29 cellular contexts compared by ENCODE assay signal in genomic region chr2:239084007-239084406, GRCh38.
DNase-seq lines count a peak whose midpoint lies in the region; ATAC-seq and TF ChIP-seq lines count a peak whose summit lies in the region.
"Had no signal": no experiment of that assay in that cellular context is flagged by ENCODE, and none has a peak within 500 bp of the region (broad histone marks: within the 10 kb centered on the region; RNA-seq: fewer than 3 reads in every experiment).

No MANE protein-coding gene starts in this region.

- no peak for DNase-seq in neural crest cell (ENCODE audit: low read depth, low spot score)
- no peak for DNase-seq in stimulated activated effector memory CD8-positive, alpha-beta T cell treated with anti-CD3 and anti-CD28 coated beads, Interleukin-12 subunit alpha, Interleukin-12 subunit beta, amount 100 ng/mL, for 72 hours (ENCODE audit: low spot score in 2 of 2)
- DNase-seq in lower leg skin (ENCODE audit: low spot score in 2 of 2), result no peak
- no peak for DNase-seq in kidney tubule cell (ENCODE audit: low spot score)
- DNase-seq: 8988T; ACHN; AML-193; BE2C; C1 segment of cervical spinal cord; Caco-2; Calu3; CD4-positive, alpha-beta T cell; CD4-positive, CD25-positive, alpha-beta regulatory T cell; CD8-positive, alpha-beta memory T cell; COR-L47; DMS 273 treated with DMSO at 0.1 percent for 48 hours; DMS153; DMS53; DMS79; DMS79 treated with DMSO at 0.1 percent for 48 hours; DND-41; EL had no signal

- TF ChIP-seq CTCF in neural crest cell (conservative IDR thresholded peaks at IDR 0.05) (no peak), lower leg skin (IDR thresholded peaks at IDR 0.05) (no peak)

- no peaks in the 10 kb centered on the region for H3K9me3 Mint-ChIP-seq in neural crest cell
- H3K9me3 Mint-ChIP-seq in stimulated activated effector memory CD8-positive, alpha-beta T cell treated with anti-CD3 and anti-CD28 coated beads, Interleukin-12 subunit alpha, Interleukin-12 subunit beta, amount 100 ng/mL, for 72 hours, result no peaks in the 10 kb centered on the region
- H3K9me3 Mint-ChIP-seq: CD4-positive, alpha-beta memory T cell; CD4-positive, alpha-beta T cell; CD8-positive, alpha-beta memory T cell; CD8-positive, alpha-beta T cell had no signal

- TF ChIP-seq POLR2A in lower leg skin (IDR thresholded peaks at IDR 0.05), result no peak

- no peak overlapping the region for H3K4me3 ChIP-seq in lower leg skin (ENCODE audit: low read depth, poor library complexity, severe bottlenecking)
- H3K4me3 ChIP-seq: A549; BLaER1; BLaER1 treated with 17β-estradiol and CSF1 and Interleukin-3, amounts not matched to agents 10 nM and 100 nM had no signal

- H3K27ac Mint-ChIP-seq in neural crest cell (ENCODE audit: unreplicated experiment), result peak overlapping the region; percentile 71
- H3K27ac Mint-ChIP-seq in stimulated activated effector memory CD8-positive, alpha-beta T cell treated with anti-CD3 and anti-CD28 coated beads, Interleukin-12 subunit alpha, Interleukin-12 subunit beta, amount 100 ng/mL, for 72 hours, result peak overlapping the region; percentile 57
- H3K27ac Mint-ChIP-seq: B cell; CD4-positive, alpha-beta T cell; CD8-positive, alpha-beta T cell had no signal

- 95 to 96% methylated on average over 24 of the region's 24 CpGs for WGBS in lower leg skin, 2 donors

- ATAC-seq in stimulated activated effector memory CD8-positive, alpha-beta T cell treated with anti-CD3 and anti-CD28 coated beads, Interleukin-12 subunit alpha, Interleukin-12 subunit beta, amount 100 ng/mL, for 72 hours, result no peak
- ATAC-seq: A549; CD8-positive, alpha-beta T cell had no signal

- peaks cover 4% of the 10 kb centered on the region for H3K36me3 Mint-ChIP-seq in neural crest cell (ENCODE audit: low read depth)
- H3K36me3 Mint-ChIP-seq in stimulated activated effector memory CD8-positive, alpha-beta T cell treated with anti-CD3 and anti-CD28 coated beads, Interleukin-12 subunit alpha, Interleukin-12 subunit beta, amount 100 ng/mL, for 72 hours, result peaks cover 24% of the 10 kb centered on the region

- intact Hi-C loops in lower leg skin (cut with DNase I; ENCODE audit: low total_unique reads), result no loop called here

- H3K4me1 Mint-ChIP-seq in neural crest cell, result peaks cover 28% of the 10 kb centered on the region
- H3K4me1 Mint-ChIP-seq in stimulated activated effector memory CD8-positive, alpha-beta T cell treated with anti-CD3 and anti-CD28 coated beads, Interleukin-12 subunit alpha, Interleukin-12 subunit beta, amount 100 ng/mL, for 72 hours, result peaks cover 6% of the 10 kb centered on the region
- H3K4me1 Mint-ChIP-seq: B cell; CD14-positive monocyte; CD8-positive, alpha-beta memory T cell had no signal

- H3K27me3 Mint-ChIP-seq in neural crest cell (ENCODE audit: low read depth), result no peaks in the 10 kb centered on the region
- H3K27me3 Mint-ChIP-seq: B cell; CD4-positive, alpha-beta memory T cell; CD4-positive, alpha-beta T cell; CD4-positive, CD25-positive, alpha-beta regulatory T cell; CD8-positive, alpha-beta memory T cell had no signal

- no peak overlapping the region for H3K4me3 Mint-ChIP-seq in neural crest cell
- no peak overlapping the region for H3K4me3 Mint-ChIP-seq in stimulated activated effector memory CD8-positive, alpha-beta T cell treated with anti-CD3 and anti-CD28 coated beads, Interleukin-12 subunit alpha, Interleukin-12 subunit beta, amount 100 ng/mL, for 72 hours
- H3K4me3 Mint-ChIP-seq: B cell; CD14-positive monocyte; CD4-positive, alpha-beta memory T cell; CD4-positive, alpha-beta T cell; CD8-positive, alpha-beta memory T cell; CD8-positive, alpha-beta T cell had no signal
